In the genomic region with DNA sequence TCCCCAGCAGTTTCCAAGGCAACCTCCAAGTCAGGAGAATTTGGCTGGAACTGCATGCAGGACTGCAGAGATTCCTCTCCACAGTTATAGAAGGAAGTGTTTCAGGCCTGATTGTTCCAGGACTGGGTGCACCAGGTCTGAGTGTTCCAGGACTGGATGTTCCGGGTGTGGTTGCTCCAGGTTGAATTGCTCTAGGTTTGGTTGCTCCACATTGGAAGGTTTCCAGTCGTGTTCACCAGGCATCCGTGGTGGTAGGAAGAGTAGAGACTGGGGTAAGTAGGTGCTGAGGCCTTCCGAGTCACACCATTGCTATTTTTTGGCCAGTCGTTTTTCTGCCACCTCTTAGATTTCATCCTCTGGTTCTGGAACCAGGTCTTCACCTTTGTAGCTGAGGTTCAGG, we compare ENCODE assay signal across 18 cellular contexts.
"Had no signal": no experiment of that assay in that cellular context is flagged by ENCODE, and none has a peak within 500 bp of the region (broad histone marks: within the 10 kb centered on the region; RNA-seq: fewer than 3 reads in every experiment).

No MANE protein-coding gene starts in this region.

- H3K4me3 Mint-ChIP-seq: endodermal cell, natural killer cell, neural crest cell, type B pancreatic cell had no signal

- H3K4me3 ChIP-seq: colonic mucosa, esophagus muscularis mucosa, gastroesophageal sphincter, hepatocyte, stomach, vagina had no signal

- DNase-seq: colonic mucosa; dermis blood vessel endothelial cell; endodermal cell; head of caudate nucleus; natural killer cell; posterior cingulate gyrus; stimulated activated CD4-positive, alpha-beta T cell treated with anti-CD3 and anti-CD28 coated beads, Interleukin-2, amount 100 ng/mL, for 24 hours; stimulated activated CD4-positive, alpha-beta T cell treated with anti-CD3 and anti-CD28 coated beads, Interleukin-4, amount 100 ng/mL, for 4 hours; stimulated activated naive CD4-positive, alpha-beta T cell; stomach; substantia nigra had no signal

- H3K27ac Mint-ChIP-seq: endodermal cell, natural killer cell, type B pancreatic cell had no signal

- H3K27me3 Mint-ChIP-seq: type B pancreatic cell had no signal

- H3K27me3 ChIP-seq: esophagus muscularis mucosa, gastroesophageal sphincter, hepatocyte, stomach, vagina had no signal

- H3K4me1 Mint-ChIP-seq: endodermal cell, neural crest cell had no signal

- H3K27ac ChIP-seq: colonic mucosa, esophagus muscularis mucosa, gastroesophageal sphincter, hepatocyte, stomach, vagina had no signal

- H3K36me3 Mint-ChIP-seq: natural killer cell, type B pancreatic cell had no signal

- H3K9me3 ChIP-seq: colonic mucosa, esophagus muscularis mucosa, gastroesophageal sphincter, stomach, vagina had no signal

- H3K9me3 Mint-ChIP-seq: natural killer cell had no signal

- H3K36me3 ChIP-seq: colonic mucosa, esophagus muscularis mucosa, gastroesophageal sphincter, stomach, vagina had no signal

- ATAC-seq: gastroesophageal sphincter, natural killer cell, sciatic nerve had no signal

- H3K4me1 ChIP-seq: colonic mucosa, esophagus muscularis mucosa, gastroesophageal sphincter, stomach, vagina had no signal
